7 cellular contexts compared by ENCODE assay signal in the genomic region with DNA sequence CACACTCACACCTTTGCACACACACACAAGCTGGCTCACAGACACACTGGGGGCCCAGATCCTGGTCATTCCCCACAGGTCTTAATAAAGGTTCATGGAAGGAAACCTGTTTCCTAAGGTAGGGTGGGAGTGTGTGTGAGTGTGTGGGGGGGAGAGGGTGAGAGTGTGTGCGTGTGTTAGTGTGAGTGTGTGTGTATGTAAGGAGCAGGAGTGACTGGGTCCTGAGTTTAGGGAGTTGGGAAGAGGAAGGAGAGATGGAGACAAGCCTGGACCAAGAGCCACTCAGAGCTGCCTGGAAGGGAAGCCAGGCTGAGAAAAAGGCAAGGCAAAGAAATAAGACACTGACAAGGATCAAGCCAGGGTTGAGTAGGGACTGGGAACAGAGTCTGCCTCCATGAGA.
DNase-seq lines count a peak whose midpoint lies in the region; ATAC-seq and TF ChIP-seq lines count a peak whose summit lies in the region.
"Not testable (repeated sequence)": the region's sequence is repeated elsewhere in the genome, so short reads cannot be mapped to it uniquely, and the experiment has no call there.

No MANE protein-coding gene starts in this region.

- H3K9me3 Mint-ChIP-seq in endothelial cell (ENCODE audit: unreplicated experiment); naive thymus-derived CD4-positive, alpha-beta T cell: not testable (repeated sequence)

- not testable (repeated sequence) for H4K20me1 ChIP-seq in DND-41 (ENCODE audit: insufficient read depth, low read length)

- not testable (repeated sequence) for H3K27ac Mint-ChIP-seq in endothelial cell (ENCODE audit: unreplicated experiment); naive thymus-derived CD4-positive, alpha-beta T cell

- H3K4me1 Mint-ChIP-seq in endothelial cell (ENCODE audit: unreplicated experiment); naive thymus-derived CD4-positive, alpha-beta T cell: not testable (repeated sequence)

- not testable (repeated sequence) for H3K4me3 ChIP-seq in DND-41 (ENCODE audit: low read depth in 1 of 2, low read length in 2 of 2); Panc1 (ENCODE audit: low read depth in 2 of 2, low read length in 2 of 2); naive thymus-derived CD4-positive, alpha-beta T cell (ENCODE audit: low read length); upper lobe of right lung

- peak overlapping the region; percentile 67; the same call in 1 of the 2 replicates for H3K27ac ChIP-seq in DND-41 (ENCODE audit: low read length)
- not testable (repeated sequence) for H3K27ac ChIP-seq in Panc1 (ENCODE audit: low read length); naive thymus-derived CD4-positive, alpha-beta T cell (ENCODE audit: low read depth, low read length); upper lobe of right lung

- intact Hi-C loops in Panc1 (cut with micrococcal nuclease; ENCODE audit: unreplicated experiment); left ventricle myocardium superior (cut with micrococcal nuclease); naive thymus-derived CD4-positive, alpha-beta T cell (cut with micrococcal nuclease); upper lobe of right lung (cut with DNase I): not testable (repeated sequence)

- H3K36me3 ChIP-seq in DND-41 (ENCODE audit: insufficient read depth, low read length); Panc1 (ENCODE audit: control insufficient read depth, insufficient read depth, low read length); naive thymus-derived CD4-positive, alpha-beta T cell (ENCODE audit: control insufficient read depth in 2 of 3, insufficient read depth in 3 of 3, low read length in 3 of 3); upper lobe of right lung: not testable (repeated sequence)

- 0 out of 2 replicates have a peak overlapping the region, but pooled peaks have one; percentile 30 for H2AFZ ChIP-seq in DND-41 (ENCODE audit: low read depth, low read length)

- not testable (repeated sequence) for H3K9ac ChIP-seq in DND-41 (ENCODE audit: low read depth, low read length)

- POLR2A ChIA-PET in Panc1 (lab: Charles Lee); naive thymus-derived CD4-positive, alpha-beta T cell (lab: Charles Lee): not testable (repeated sequence)

- not testable (repeated sequence) for TF ChIP-seq CTCF in DND-41 (IDR thresholded peaks at IDR 0.05; ENCODE audit: borderline replicate concordance, extremely low read depth, low read length, poor library complexity, severe bottlenecking); Panc1 (IDR thresholded peaks at IDR 0.05); endothelial cell (IDR thresholded peaks at IDR 0.05; ENCODE audit: unreplicated experiment); upper lobe of right lung (IDR thresholded peaks at IDR 0.05)

- in situ Hi-C loops in Panc1 (cut with HindIII; ENCODE audit: low pct_unique_long_range_greater_than_20kb, low sequenced_read_pairs): not testable (repeated sequence)

- peak overlapping the region; percentile 3 for H3K4me3 Mint-ChIP-seq in endothelial cell (ENCODE audit: unreplicated experiment)
- H3K4me3 Mint-ChIP-seq in naive thymus-derived CD4-positive, alpha-beta T cell: not testable (repeated sequence)

- not testable (repeated sequence) for H3K9me3 ChIP-seq in DND-41 (ENCODE audit: insufficient read depth, low read length, severe bottlenecking); Panc1 (ENCODE audit: control insufficient read depth, insufficient read depth, low read depth, low read length); naive thymus-derived CD4-positive, alpha-beta T cell (ENCODE audit: control insufficient read depth in 2 of 3, low read length in 3 of 3); upper lobe of right lung

- CTCF ChIA-PET in Panc1 (lab: Charles Lee); naive thymus-derived CD4-positive, alpha-beta T cell (lab: Charles Lee): not testable (repeated sequence)

- not testable (repeated sequence) for H3K27me3 ChIP-seq in DND-41 (ENCODE audit: insufficient read depth, low read length, poor library complexity); Panc1 (ENCODE audit: control insufficient read depth, insufficient read depth, low read length); naive thymus-derived CD4-positive, alpha-beta T cell (ENCODE audit: control insufficient read depth in 2 of 2, insufficient read depth in 2 of 2, low read length in 2 of 2); upper lobe of right lung

- ATAC-seq in DND-41 (ENCODE audit: insufficient read depth, low read depth) (0 out of 3 replicates have a peak, but pooled peaks have one; percentile 3), Panc1 (peak; percentile 23; the same call in 1 of the 2 replicates), upper lobe of right lung (peak; percentile 1)
- not testable (repeated sequence) for ATAC-seq in left ventricle myocardium superior
- ATAC-seq in naive thymus-derived CD4-positive, alpha-beta T cell: peak; percentile 17

- not testable (repeated sequence) for BruUV-seq in Panc1 (replicated peaks; lab: Mats Ljungman, UMichigan)

- H3K4me1 ChIP-seq in DND-41 (ENCODE audit: insufficient read depth, low read length); Panc1 (ENCODE audit: control insufficient read depth, insufficient read depth, low read length); naive thymus-derived CD4-positive, alpha-beta T cell (ENCODE audit: control insufficient read depth in 2 of 2, insufficient read depth in 2 of 2, low read length in 2 of 2); upper lobe of right lung: not testable (repeated sequence)

- not testable (repeated sequence) for H3K27me3 Mint-ChIP-seq in endothelial cell (ENCODE audit: unreplicated experiment); naive thymus-derived CD4-positive, alpha-beta T cell

- not testable (repeated sequence) for DNase-seq in DND-41; Panc1 (ENCODE audit: low read depth, low spot score); endothelial cell (ENCODE audit: low spot score); naive thymus-derived CD4-positive, alpha-beta T cell; upper lobe of right lung
- DNase-seq in left ventricle myocardium superior (peak; percentile 0), left kidney (ENCODE audit: low read depth, low spot score) (peak; percentile 0)

- H3K36me3 Mint-ChIP-seq in endothelial cell (ENCODE audit: low read depth, unreplicated experiment); naive thymus-derived CD4-positive, alpha-beta T cell: not testable (repeated sequence)

- H3K4me2 ChIP-seq in DND-41 (ENCODE audit: insufficient read depth, low read length): not testable (repeated sequence)

- H3K79me2 ChIP-seq in DND-41 (ENCODE audit: insufficient read depth, low read length): not testable (repeated sequence)
